In the genomic region with DNA sequence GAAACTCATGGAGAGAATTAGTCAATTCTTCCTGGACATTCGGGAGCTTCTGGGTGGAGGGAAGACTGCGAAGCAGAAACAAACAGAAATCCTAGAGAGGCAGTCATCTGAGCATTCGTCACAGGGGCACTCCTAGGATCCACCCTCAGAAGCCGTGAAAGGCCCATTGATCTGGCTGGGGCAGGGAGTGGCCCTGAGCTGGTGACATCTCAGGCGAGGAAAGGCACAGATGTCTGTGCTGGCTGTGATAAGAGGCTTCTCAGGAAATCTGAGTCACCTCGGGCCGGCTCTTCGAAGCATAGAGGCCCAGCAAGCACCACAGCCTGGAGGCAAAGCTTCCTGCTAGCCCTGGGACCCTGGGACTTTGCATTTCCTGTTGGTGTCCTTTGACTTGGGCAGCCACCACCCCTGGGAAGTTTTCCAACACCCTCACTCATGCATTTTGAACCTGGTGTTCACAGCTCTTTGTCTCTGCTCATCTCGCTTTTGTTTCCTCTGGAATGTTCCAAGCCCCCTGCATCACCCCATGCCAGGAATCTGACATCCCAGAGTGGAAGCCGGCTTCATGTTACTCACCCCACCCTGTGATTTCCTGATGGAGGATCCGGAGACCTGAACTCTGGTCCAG, we compare ENCODE assay signal across 9 cellular contexts. TPM values are rescaled to one million over a fixed set of nuclear protein-coding genes. Genes with fewer than 3 reads are reported as not detected.
DNase-seq lines count a peak whose midpoint lies in the region; ATAC-seq and TF ChIP-seq lines count a peak whose summit lies in the region.
"Had no signal": no experiment of that assay in that cellular context is flagged by ENCODE, and none has a peak within 500 bp of the region (broad histone marks: within the 10 kb centered on the region; RNA-seq: fewer than 3 reads in every experiment).

No MANE protein-coding gene starts in this region.

- TF ChIP-seq CTCF in IMR-90 (conservative IDR thresholded peaks at IDR 0.05; ENCODE audit: low read depth, low read length) (no peak), thyroid gland (IDR thresholded peaks at IDR 0.05) (no peak), breast epithelium (IDR thresholded peaks at IDR 0.05) (no peak)

- no peaks in the 10 kb centered on the region for H4K20me1 ChIP-seq in IMR-90 (ENCODE audit: insufficient read depth, low read length)

- BruUV-seq in IMR-90 (replicated peaks; lab: Mats Ljungman, UMichigan) = no TSS peak

- H3K9ac ChIP-seq in IMR-90 (ENCODE audit: low read depth, low read length) = no peak overlapping the region

- no peaks in the 10 kb centered on the region for H3K9me3 ChIP-seq in IMR-90 (ENCODE audit: control insufficient read depth, insufficient read depth, low read length)
- H3K9me3 ChIP-seq in thyroid gland = no peaks in the 10 kb centered on the region
- H3K9me3 ChIP-seq in breast epithelium = no peaks in the 10 kb centered on the region

- no peak overlapping the region; the same call in 1 of the 2 replicates for H4K5ac ChIP-seq in IMR-90 (ENCODE audit: low read depth, low read length)

- peak overlapping the region; percentile 72 for H3K4ac ChIP-seq in IMR-90 (ENCODE audit: low read depth, low read length)

- H2BK20ac ChIP-seq in IMR-90 (ENCODE audit: low read depth, low read length) = peak overlapping the region; percentile 13

- ATAC-seq in IMR-90 (ENCODE audit: low read depth) (peak; percentile 89), left lobe of liver (peak; percentile 72)

- 25% methylated on average over 2 of the region's 11 CpGs; no CpG with 5 or more reads in 1 of the 2 experiments for WGBS in IMR-90 (ENCODE audit: extremely low coverage in 2 of 2, insufficient read length in 1 of 2), 2 experiments
- 66 to 67% methylated on average over 11 of the region's 11 CpGs for WGBS in thyroid gland, 2 donors

- H3K4me2 ChIP-seq in IMR-90 (ENCODE audit: low read depth, low read length) = no peak overlapping the region

- TF ChIP-seq RAD21 in IMR-90 (IDR thresholded peaks at IDR 0.05; ENCODE audit: low read length) = no peak

- POLR2A ChIA-PET in IMR-90 (lab: Charles Lee; ENCODE audit: unreplicated experiment) = no interaction called here

- DNase-seq in IMR-90 (peak; percentile 76), dedifferentiated amniotic fluid mesenchymal stem cell (ENCODE audit: extremely low spot score) (peak; percentile 47), left lobe of liver (ENCODE audit: low spot score) (no peak), thyroid gland (peak; percentile 27 to 43), ACHN (no peak), NCI-H82 (lab: John Stamatoyannopoulos, UW) (no peak), breast epithelium (ENCODE audit: low spot score in 2 of 2) (no peak)
- DNase-seq: activated naive CD8-positive, alpha-beta T cell treated with anti-CD3 and anti-CD28 coated beads, Interleukin-2, amount 10 ng/mL, durations not matched to agents 7 days and 5 days had no signal

- intact Hi-C loops in IMR-90 (cut with micrococcal nuclease) = no loop called here
- intact Hi-C loops in thyroid gland (cut with DNase I) = no loop called here
- intact Hi-C loops in breast epithelium (cut with DNase I; ENCODE audit: low total_unique reads) = no loop called here

- H2BK5ac ChIP-seq in IMR-90 (ENCODE audit: low read depth, low read length, poor library complexity, severe bottlenecking) = peak overlapping the region; percentile 14

- peak overlapping the region; percentile 11 for H2BK120ac ChIP-seq in IMR-90 (ENCODE audit: low read depth, low read length)

- no peaks in the 10 kb centered on the region for H3K79me2 ChIP-seq in ACC112 (ENCODE audit: control insufficient read depth, insufficient read depth, low read length, unreplicated experiment)

- H2AK5ac ChIP-seq in IMR-90 (ENCODE audit: low read depth, low read length) = no peak overlapping the region

- peaks cover 0 to 4% of the 10 kb centered on the region in 2 experiments; a peak in 1 of 4 replicates for H3K79me1 ChIP-seq in IMR-90 (ENCODE audit: low read depth in 1 of 2, low read length in 2 of 2)

- H3K27me3 ChIP-seq in ACC112 (ENCODE audit: insufficient read depth, low read length) (no peaks in the 10 kb centered on the region), IMR-90 (ENCODE audit: control insufficient read depth, insufficient read depth, low read length) (no peaks in the 10 kb centered on the region), thyroid gland (no peaks in the 10 kb centered on the region), breast epithelium (no peaks in the 10 kb centered on the region)

- H4K8ac ChIP-seq in IMR-90 (ENCODE audit: low read depth in 2 of 2, low read length in 2 of 2) = peak overlapping the region; percentile 32 to 71; a peak in 2 of 4 replicates

- H3K36me3 ChIP-seq in ACC112 (ENCODE audit: insufficient read depth, low read length) (0 out of 2 replicates have a peak, but pooled peaks cover 5% of the 10 kb centered on the region), IMR-90 (ENCODE audit: control insufficient read depth, insufficient read depth, low read length) (peaks cover 3% of the 10 kb centered on the region; the same call in 1 of the 2 replicates), thyroid gland (no peaks in the 10 kb centered on the region), breast epithelium (no peaks in the 10 kb centered on the region)

- peaks cover 14% of the 10 kb centered on the region for H3K9me1 ChIP-seq in IMR-90 (ENCODE audit: insufficient read depth, low read length)

- CTCF ChIA-PET in IMR-90 (lab: Yijun Ruan, JAX) = interaction anchor here (0.5 kb wide), 1 partner anchor 1761 kb away, joined by 5 read pairs; no protein-coding TSS in a partner anchor

- H3K56ac ChIP-seq in IMR-90 (ENCODE audit: extremely low read depth, insufficient read depth, low read length) = no peak overlapping the region

- in situ Hi-C loops in IMR-90 (cut with MboI; ENCODE audit: low sequenced_read_pairs) (no loop called here), ACHN (cut with HindIII; ENCODE audit: low pct_ligation_motif_present, low pct_unique_long_range_greater_than_20kb, low sequenced_read_pairs) (no loop called here)

- H3K27ac ChIP-seq in ACC112 (ENCODE audit: low read depth, low read length) = peak overlapping the region; percentile 84
- peak overlapping the region; percentile 19 for H3K27ac ChIP-seq in IMR-90 (ENCODE audit: insufficient read depth, low read length)
- H3K27ac ChIP-seq in thyroid gland = peak overlapping the region in 2 of 3 donors; percentile 61 to 67
- peak overlapping the region in 1 of 2 donors; percentile 66 for H3K27ac ChIP-seq in breast epithelium

- dilution Hi-C loops in IMR-90 (cut with HindIII; ENCODE audit: low sequenced_read_pairs, unreplicated experiment) = no loop called here

- H3K4me1 ChIP-seq in ACC112 (ENCODE audit: control insufficient read depth, insufficient read depth, low read length, unreplicated experiment) (peaks cover 15% of the 10 kb centered on the region), IMR-90 (ENCODE audit: control insufficient read depth, insufficient read depth, low read length) (peaks cover 4% of the 10 kb centered on the region), thyroid gland (peaks cover 0 to 17% of the 10 kb centered on the region in 2 donors), breast epithelium (no peaks in the 10 kb centered on the region)

- H3K23ac ChIP-seq in IMR-90 (ENCODE audit: low read depth, low read length) = peak overlapping the region; percentile 56; the same call in 1 of the 2 replicates

- peak overlapping the region; percentile 68 for H3K14ac ChIP-seq in IMR-90 (replicated peaks; ENCODE audit: low read depth, low read length)

- H2BK15ac ChIP-seq in IMR-90 (ENCODE audit: low read depth, low read length) = no peak overlapping the region; the same call in 2 of the 3 replicates

- peak overlapping the region; percentile 53 for H2AK9ac ChIP-seq in IMR-90 (replicated peaks; ENCODE audit: low read depth, low read length, poor library complexity)

- no peak overlapping the region for H3K18ac ChIP-seq in IMR-90 (ENCODE audit: low read depth, low read length)

- H2AFZ ChIP-seq in ACC112 (ENCODE audit: low read length, unreplicated experiment) (peak overlapping the region; percentile 29), IMR-90 (replicated peaks; ENCODE audit: low read length, poor library complexity) (peak overlapping the region; percentile 66)

- H4K91ac ChIP-seq in IMR-90 (ENCODE audit: insufficient read depth, low read depth, low read length) = peak overlapping the region; percentile 21; the same call in 1 of the 2 replicates

- TF ChIP-seq POLR2A in IMR-90 (IDR thresholded peaks at IDR 0.05; ENCODE audit: low read depth, low read length) (no peak), thyroid gland (IDR thresholded peaks at IDR 0.05) (no peak), breast epithelium (IDR thresholded peaks at IDR 0.05) (no peak)

- H3K4me3 ChIP-seq in ACC112 (ENCODE audit: low read depth, low read length) (no peak overlapping the region; the same call in 1 of the 2 replicates), IMR-90 (ENCODE audit: insufficient read depth, low read depth, low read length) (no peak overlapping the region), thyroid gland (replicated peaks in 1 of 3) (no peak overlapping the region), breast epithelium (no peak overlapping the region)

TF ChIP-seq in IMR-90, 13 proteins besides CTCF, POLR2A, EP300 and RAD21:
- TF ChIP-seq FOS (IDR thresholded peaks at IDR 0.05; ENCODE audit: low read depth, low read length) (0 out of 2 replicates have a peak, but pooled peaks have one; percentile 4), MAZ (IDR thresholded peaks at IDR 0.05; ENCODE audit: borderline replicate concordance, low read depth, low read length) (no peak)
TF ChIP-seq in IMR-90: peak in this region for 1.

RNA-seq across cellular contexts. Expression of gene CDRT4, which starts 23.3 kb away (rescaled TPM):
- 0.56 and 0.90 TPM in 2 replicates for total RNA-seq in IMR-90 (2012; rRNA removed)
- 2.7 and 3.7 TPM in 2 replicates for polyA plus RNA-seq in IMR-90 (2012; rRNA removed)
- polyA plus RNA-seq in IMR-90 (2012; cell fraction: cytosol; rRNA removed) = 0.13 and 0.50 TPM in 2 replicates
- 27.7 and 76.4 TPM in 2 replicates for polyA plus RNA-seq in IMR-90 (2012; cell fraction: nucleus; rRNA removed; ENCODE audit: low replicate concordance)
- 1.7 TPM for total RNA-seq in left lobe of liver
- total RNA-seq in thyroid gland = 10 to 100 TPM in 2 of 4 donors, 1 to 10 TPM in 2; 4.0 to 13.4 (median 11.1) TPM
- total RNA-seq in breast epithelium = 10 to 100 TPM in 1 of 3 donors, 1 to 10 TPM in 2; 3.8 to 17.4 (median 7.0) TPM

Comparison
In these comparisons a context has a peak if more than half of its experiments do, and no peak if none do; other contexts are left out.
1. DNase-seq: peak in IMR-90 (single experiment), dedifferentiated amniotic fluid mesenchymal stem cell (single experiment) and thyroid gland (2 of 2); none in left lobe of liver (single experiment), ACHN (single experiment), NCI-H82 (single experiment) and breast epithelium (0 of 2).